ENCODE assay signal across 8 cellular contexts in genomic region chr17:78779848-78780247, GRCh38. TPM values are rescaled to one million over a fixed set of nuclear protein-coding genes. Genes with fewer than 3 reads are reported as not detected.
DNase-seq lines count a peak whose midpoint lies in the region; ATAC-seq and TF ChIP-seq lines count a peak whose summit lies in the region.

No MANE protein-coding gene starts in this region.

- peak overlapping the region; percentile 81 to 100 (median 96) for H3K4me2 ChIP-seq in BLaER1 treated with 17β-estradiol and CSF1 and Interleukin-3, amounts not matched to agents 10 nM and 100 nM

- H3K27me3 ChIP-seq in BLaER1 treated with 17β-estradiol and CSF1 and Interleukin-3, amounts not matched to agents 10 nM and 100 nM = no peaks in the 10 kb centered on the region
- H3K27me3 ChIP-seq in lower lobe of right lung (ENCODE audit: low read depth) (no peaks in the 10 kb centered on the region), brain microvascular endothelial cell (replicated peaks) (no peaks in the 10 kb centered on the region)

- peaks cover 12 to 65% (median 47%) of the 10 kb centered on the region in 11 experiments; a peak in 17 of 22 replicates for H4K20me1 ChIP-seq in BLaER1 treated with 17β-estradiol and CSF1 and Interleukin-3, amounts not matched to agents 10 nM and 100 nM

- no peaks in the 10 kb centered on the region for H3K9me3 ChIP-seq in BLaER1 treated with 17β-estradiol and CSF1 and Interleukin-3, amounts not matched to agents 10 nM and 100 nM (replicated peaks in 1 of 11)
- no peaks in the 10 kb centered on the region for H3K9me3 ChIP-seq in lower lobe of right lung

- peak; percentile 80 for DNase-seq in Jurkat, Clone E6-1 (ENCODE audit: low read depth, low spot score)
- DNase-seq in activated T-helper 1 cell treated with Interleukin-2 at 50 U/mL for 16 hours (ENCODE audit: low read depth) (peak; percentile 44), lower lobe of right lung (no peak), kidney glomerular epithelial cell (lab: John Stamatoyannopoulos, UW) (no peak), NCI-H774 (lab: John Stamatoyannopoulos, UW) (no peak), NCI-H1048 (lab: John Stamatoyannopoulos, UW) (no peak), brain microvascular endothelial cell (no peak)

- peak overlapping the region; percentile 93 to 100 (median 98) for H3K9ac ChIP-seq in BLaER1 treated with 17β-estradiol and CSF1 and Interleukin-3, amounts not matched to agents 10 nM and 100 nM

- TF ChIP-seq CTCF in lower lobe of right lung (IDR thresholded peaks at IDR 0.05) (no peak), brain microvascular endothelial cell (IDR thresholded peaks at IDR 0.05; ENCODE audit: low read depth, low read length, missing control alignments) (no peak)

- peak overlapping the region; percentile 91 to 99 (median 96) for H3K27ac ChIP-seq in BLaER1 treated with 17β-estradiol and CSF1 and Interleukin-3, amounts not matched to agents 10 nM and 100 nM
- H3K27ac ChIP-seq in lower lobe of right lung = peak overlapping the region; percentile 94
- no peak overlapping the region for H3K27ac ChIP-seq in brain microvascular endothelial cell

- ATAC-seq in lower lobe of right lung = peak; percentile 19 to 43

- H3K36me3 ChIP-seq in BLaER1 treated with 17β-estradiol and CSF1 and Interleukin-3, amounts not matched to agents 10 nM and 100 nM = peaks cover 0 to 4% (median 0%) of the 10 kb centered on the region in 11 experiments; a peak in 4 of 22 replicates
- H3K36me3 ChIP-seq in lower lobe of right lung (no peaks in the 10 kb centered on the region), brain microvascular endothelial cell (replicated peaks) (no peaks in the 10 kb centered on the region)

- intact Hi-C loops in lower lobe of right lung (cut with DNase I) = no loop called here

- in situ Hi-C loops in brain microvascular endothelial cell (cut with HindIII; ENCODE audit: low pct_ligation_motif_present, low sequenced_read_pairs) = no loop called here

- H3K4me1 ChIP-seq in BLaER1 treated with 17β-estradiol and CSF1 and Interleukin-3, amounts not matched to agents 10 nM and 100 nM = peaks cover 64 to 85% (median 76%) of the 10 kb centered on the region in 10 experiments
- H3K4me1 ChIP-seq in lower lobe of right lung = peaks cover 75% of the 10 kb centered on the region

- peak overlapping the region; percentile 88 to 99 (median 95); a peak in 18 of 20 replicates for H3K4me3 ChIP-seq in BLaER1 treated with 17β-estradiol and CSF1 and Interleukin-3, amounts not matched to agents 10 nM and 100 nM
- H3K4me3 ChIP-seq in Jurkat, Clone E6-1 (ENCODE audit: low read length) = peak overlapping the region; percentile 72
- H3K4me3 ChIP-seq in lower lobe of right lung = peak overlapping the region; percentile 84
- H3K4me3 ChIP-seq in brain microvascular endothelial cell (ENCODE audit: low read depth, low read length) = no peak overlapping the region

RNA-seq across cellular contexts. Expression of gene CYTH1, which starts 2.2 kb away (rescaled TPM):
- 99.1 TPM for polyA plus RNA-seq in Jurkat, Clone E6-1 (2012; ENCODE audit: insufficient read depth, insufficient read length)
- total RNA-seq in lower lobe of right lung = 110 TPM

Comparison
In these comparisons a context has a peak if more than half of its experiments do, and no peak if none do; other contexts are left out.
1. DNase-seq: peak in Jurkat, Clone E6-1 (single experiment) and activated T-helper 1 cell treated with Interleukin-2 at 50 U/mL for 16 hours (single experiment); none in lower lobe of right lung (single experiment), kidney glomerular epithelial cell (single experiment), NCI-H774 (single experiment), NCI-H1048 (single experiment) and brain microvascular endothelial cell (single experiment).